Comparison of ENCODE assay signal across 8 cellular contexts in genomic region chr12:50166776-50167025, GRCh38. TPM values are rescaled to one million over a fixed set of nuclear protein-coding genes. Genes with fewer than 3 reads are reported as not detected.
DNase-seq lines count a peak whose midpoint lies in the region; ATAC-seq and TF ChIP-seq lines count a peak whose summit lies in the region.

No MANE protein-coding gene starts in this region.

- H3K4me1 ChIP-seq in endodermal cell (ENCODE audit: control insufficient read depth, insufficient read depth, low read length) (no peaks in the 10 kb centered on the region), aorta (ENCODE audit: control insufficient read depth in 1 of 2, insufficient read depth in 2 of 2, low read length in 2 of 2) (no peaks in the 10 kb centered on the region)

- H3K27ac Mint-ChIP-seq in activated B cell treated with CpG ODN at 0.5 μM for 24 hours: peak overlapping the region; percentile 90
- peak overlapping the region; percentile 97 for H3K27ac Mint-ChIP-seq in endodermal cell

- H3K9me3 ChIP-seq in endodermal cell (ENCODE audit: control insufficient read depth, low read length) (peaks cover 15% of the 10 kb centered on the region), aorta (ENCODE audit: control insufficient read depth, low read length) (no peaks in the 10 kb centered on the region)

- H3K9ac ChIP-seq in endodermal cell (ENCODE audit: extremely low read depth, low read length, poor library complexity, severe bottlenecking): peak overlapping the region; percentile 71

- peaks cover 25% of the 10 kb centered on the region for H3K4me1 Mint-ChIP-seq in activated B cell treated with CpG ODN at 0.5 μM for 24 hours
- H3K4me1 Mint-ChIP-seq in endodermal cell: peaks cover 15% of the 10 kb centered on the region

- no peaks in the 10 kb centered on the region for H3K27me3 ChIP-seq in endodermal cell (ENCODE audit: control insufficient read depth, insufficient read depth, low read length, poor library complexity, severe bottlenecking)
- H3K27me3 ChIP-seq in aorta (ENCODE audit: control insufficient read depth in 1 of 2, insufficient read depth in 2 of 2, low read length in 1 of 2): no peaks in the 10 kb centered on the region

- ATAC-seq in activated B cell treated with CpG ODN at 0.5 μM for 24 hours (ENCODE audit: low read depth): no peak
- ATAC-seq in omental fat pad (ENCODE audit: low FRiP score): peak; percentile 57
- no peak for ATAC-seq in aorta (ENCODE audit: low FRiP score)
- no peak for ATAC-seq in HG03442 (IDR thresholded peaks at IDR 0.05; ENCODE audit: unreplicated experiment)

- peaks cover 7% of the 10 kb centered on the region for H3K36me3 Mint-ChIP-seq in activated B cell treated with CpG ODN at 0.5 μM for 24 hours (ENCODE audit: low read depth)
- H3K36me3 Mint-ChIP-seq in endodermal cell (ENCODE audit: low read depth): peaks cover 10% of the 10 kb centered on the region

- POLR2A ChIA-PET in activated B cell treated with CpG ODN at 0.5 μM for 24 hours (lab: Charles Lee): interaction anchor here (0.5 to 3.5 kb wide), 15 partner anchors 12 to 1051 kb away, joined by 3 to 97 read pairs (median 4); partner anchors contain the start of genes ATF1, COX14, POU6F1 and SMARCD1

- DNase-seq in stimulated activated naive CD4-positive, alpha-beta T cell treated with Interleukin-2 at 50 U/mL for 16 hours (lab: John Stamatoyannopoulos, UW): peak; percentile 55
- DNase-seq in stimulated activated naive CD4-positive, alpha-beta T cell (lab: John Stamatoyannopoulos, UW): no peak
- DNase-seq in activated B cell treated with CpG ODN at 0.5 μM for 24 hours (no peak), endodermal cell (no peak), omental fat pad (ENCODE audit: low spot score) (no peak), aorta (peak; percentile 70 to 88), COR-L47 (lab: John Stamatoyannopoulos, UW) (no peak)

- H3K4me3 Mint-ChIP-seq in activated B cell treated with CpG ODN at 0.5 μM for 24 hours (peak overlapping the region; percentile 92), endodermal cell (peak overlapping the region; percentile 96)

- H3K27ac ChIP-seq in endodermal cell (ENCODE audit: low read depth, low read length) (peak overlapping the region; percentile 97), aorta (ENCODE audit: low read depth in 1 of 2, low read length in 2 of 2) (peak overlapping the region; percentile 29 to 65)

- TF ChIP-seq CTCF in activated B cell treated with CpG ODN at 0.5 μM for 24 hours (IDR thresholded peaks at IDR 0.05) (no peak), endodermal cell (conservative IDR thresholded peaks at IDR 0.05) (no peak), omental fat pad (IDR thresholded peaks at IDR 0.05) (no peak)

- WGBS in endodermal cell (ENCODE audit: insufficient coverage in 1 of 2, insufficient read length in 1 of 2), 2 experiments: 1% methylated on average over 10 of the region's 10 CpGs; no CpG with 5 or more reads in 1 of the 2 experiments
- WGBS in aorta, 2 donors: 0% methylated on average over 10 of the region's 10 CpGs

- H3K27me3 Mint-ChIP-seq in activated B cell treated with CpG ODN at 0.5 μM for 24 hours: no peaks in the 10 kb centered on the region
- H3K27me3 Mint-ChIP-seq in endodermal cell (ENCODE audit: insufficient read depth): no peaks in the 10 kb centered on the region

- peak overlapping the region; percentile 95 for H3K4me3 ChIP-seq in endodermal cell (ENCODE audit: low read length)
- H3K4me3 ChIP-seq in aorta (ENCODE audit: low read length in 2 of 2): peak overlapping the region; percentile 46 to 73

- peaks cover 5% of the 10 kb centered on the region for H3K36me3 ChIP-seq in endodermal cell (ENCODE audit: control insufficient read depth, insufficient read depth, low read length)
- no peaks in the 10 kb centered on the region for H3K36me3 ChIP-seq in aorta (ENCODE audit: control insufficient read depth in 1 of 2, insufficient read depth in 2 of 2, low read length in 1 of 2)

- intact Hi-C loops in activated B cell treated with CpG ODN at 0.5 μM for 24 hours (cut with micrococcal nuclease): loop anchor here (1.0 to 10.0 kb wide), 7 partner anchors 55 to 338 kb away; partner anchors contain the start of genes BCDIN3D, LIMA1, NCKAP5L and RACGAP1
- intact Hi-C loops in aorta (cut with DNase I): loop anchor here (1.0 to 5.0 kb wide), 4 partner anchors 34 to 79 kb away; partner anchors contain the start of genes COX14 (in 1 of the 2) and SMARCD1 (in 1 of the 2)

- CTCF ChIA-PET in activated B cell treated with CpG ODN at 0.5 μM for 24 hours (lab: Charles Lee): interaction anchor here (0.9 to 2.5 kb wide), 8 partner anchors 10 to 221 kb away, joined by 3 to 23 read pairs (median 5); partner anchors contain the start of genes COX14 and SMARCD1

- H3K9me3 Mint-ChIP-seq in activated B cell treated with CpG ODN at 0.5 μM for 24 hours: no peaks in the 10 kb centered on the region
- peaks cover 11% of the 10 kb centered on the region for H3K9me3 Mint-ChIP-seq in endodermal cell

RNA-seq across cellular contexts. Expression of gene CERS5, which starts 0.5 kb away (rescaled TPM):
- total RNA-seq in activated B cell treated with CpG ODN at 0.5 μM for 24 hours (44.3 and 64.9 TPM in 2 replicates), endodermal cell (10 to 100 TPM; 59.7 to 65.5 TPM), omental fat pad (10 to 100 TPM; 20.0 to 27.6 (median 24.6) TPM), aorta (10 to 100 TPM; 62.8 to 66.6 TPM)
- polyA plus RNA-seq in endodermal cell (2013, experiment 1 of 2): 46.4 TPM
- 46.9 TPM for polyA plus RNA-seq in endodermal cell (2013, experiment 2 of 2)
- polyA plus RNA-seq in aorta: 100 to 1,000 TPM in 1 of 2 donors, 10 to 100 TPM in 1; 27.3 to 115 TPM

RNA-seq across cellular contexts. Expression of gene COX14, which starts 54.7 kb away (rescaled TPM):
- total RNA-seq in activated B cell treated with CpG ODN at 0.5 μM for 24 hours (40.8 and 42.4 TPM in 2 replicates), endodermal cell (10 to 100 TPM; 26.0 to 26.7 TPM), omental fat pad (100 to 1,000 TPM in 1 of 4 donors, 10 to 100 TPM in 3; 67.3 to 125 (median 88.1) TPM), aorta (10 to 100 TPM; 49.3 to 52.7 TPM)
- 27.9 TPM for polyA plus RNA-seq in endodermal cell (2013, experiment 1 of 2)
- 20.5 TPM for polyA plus RNA-seq in endodermal cell (2013, experiment 2 of 2)
- 100 to 1,000 TPM in 1 of 2 donors, 10 to 100 TPM in 1; 93.6 to 214 TPM for polyA plus RNA-seq in aorta

Comparison
In these comparisons a context has a peak if more than half of its experiments do, and no peak if none do; other contexts are left out.
1. DNase-seq: peak in stimulated activated naive CD4-positive, alpha-beta T cell treated with Interleukin-2 at 50 U/mL for 16 hours (single experiment) and aorta (2 of 2); none in stimulated activated naive CD4-positive, alpha-beta T cell (0 of 6), activated B cell treated with CpG ODN at 0.5 μM for 24 hours (single experiment), endodermal cell (single experiment), omental fat pad (single experiment) and COR-L47 (single experiment).